ENCODE assay signal across 9 cellular contexts in the genomic region with DNA sequence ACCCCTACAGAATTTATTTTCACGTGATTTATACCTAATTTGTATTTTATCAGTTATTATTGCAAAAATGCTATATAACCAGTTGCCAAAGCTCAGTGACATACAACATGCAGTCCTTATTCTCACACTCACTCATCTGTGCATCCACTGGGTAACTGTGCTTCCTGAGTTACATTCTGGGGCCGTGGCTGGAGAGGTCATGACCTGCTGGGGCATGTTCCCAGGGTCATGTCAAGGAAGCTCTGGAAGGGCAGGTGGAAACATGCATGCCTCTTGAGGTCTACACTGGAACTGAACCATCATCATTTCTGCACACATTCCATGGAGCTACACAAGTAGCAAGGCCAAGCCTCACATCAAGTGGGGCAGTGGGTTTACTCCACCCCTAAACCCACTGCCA.
"Had no signal": no experiment of that assay in that cellular context is flagged by ENCODE, and none has a peak within 500 bp of the region (broad histone marks: within the 10 kb centered on the region; RNA-seq: fewer than 3 reads in every experiment).

No MANE protein-coding gene starts in this region.

- H3K36me3 ChIP-seq: HAP-1 had no signal

- ATAC-seq: GM23338, HCT116 had no signal

- H3K27ac ChIP-seq: GM23248 had no signal

- H3K4me3 Mint-ChIP-seq: GM23338, H9, HFFc6 had no signal

- H3K4me1 ChIP-seq: HAP-1 had no signal

- H3K9me3 Mint-ChIP-seq: GM23338, H9 had no signal

- DNase-seq: GM23248, GOT3, H7, H9, HCEC 1CT, HFFc6 had no signal

- H3K4me1 Mint-ChIP-seq: GM23338 had no signal

- H3K4me3 ChIP-seq: GM23248, GM23338, HAP-1 had no signal

- H3K9me3 ChIP-seq: HAP-1 had no signal

- H3K27ac Mint-ChIP-seq: GM23338, H9, HFFc6 had no signal
